ENCODE assay signal across 8 cellular contexts in genomic region chr4:44448548-44449443, GRCh38. TPM values are rescaled to one million over a fixed set of nuclear protein-coding genes. Genes with fewer than 3 reads are reported as not detected.
DNase-seq lines count a peak whose midpoint lies in the region; ATAC-seq and TF ChIP-seq lines count a peak whose summit lies in the region.

TSS of gene KCTD8 (minus strand) at chr4:44448809.

- H3K9me3 Mint-ChIP-seq in stimulated activated effector memory CD8-positive, alpha-beta T cell treated with anti-CD3 and anti-CD28 coated beads, Interleukin-12 subunit alpha, Interleukin-12 subunit beta, amount 100 ng/mL, for 72 hours: peaks cover 3% of the 10 kb centered on the region

- TF ChIP-seq CTCF in C4-2B (conservative IDR thresholded peaks at IDR 0.05) (peak; percentile 89), esophagus squamous epithelium (IDR thresholded peaks at IDR 0.05) (peak in 5 of 6 experiments; percentile 45 to 70 (median 49))

- H3K27me3 ChIP-seq in esophagus squamous epithelium (peaks cover 0 to 86% (median 7%) of the 10 kb centered on the region in 4 donors), mucosa of rectum (ENCODE audit: control insufficient read depth in 2 of 2, insufficient read depth in 2 of 2, low read length in 2 of 2) (peaks cover 10 to 20% of the 10 kb centered on the region in 2 donors)

- H3K36me3 ChIP-seq in esophagus squamous epithelium (no peaks in the 10 kb centered on the region), mucosa of rectum (ENCODE audit: control insufficient read depth in 2 of 2, insufficient read depth in 2 of 2, low read length in 2 of 2) (no peaks in the 10 kb centered on the region)

- H3K27ac ChIP-seq in C4-2B: no peak within 1 kb of the TSS
- H3K27ac ChIP-seq in esophagus squamous epithelium: peak within 1 kb of the TSS; percentile 36 to 67 (median 60)
- peak within 1 kb of the TSS in 1 of 2 donors; percentile 23 for H3K27ac ChIP-seq in mucosa of rectum (ENCODE audit: low read depth in 2 of 2, low read length in 2 of 2)

- ATAC-seq in GM19328 (IDR thresholded peaks at IDR 0.05; ENCODE audit: unreplicated experiment): peak; percentile 96
- ATAC-seq in HG03439 (IDR thresholded peaks at IDR 0.05; ENCODE audit: unreplicated experiment): peak; percentile 99
- peak; percentile 80 for ATAC-seq in stimulated activated effector memory CD8-positive, alpha-beta T cell treated with anti-CD3 and anti-CD28 coated beads, Interleukin-12 subunit alpha, Interleukin-12 subunit beta, amount 100 ng/mL, for 72 hours

- no peaks in the 10 kb centered on the region for H3K36me3 Mint-ChIP-seq in stimulated activated effector memory CD8-positive, alpha-beta T cell treated with anti-CD3 and anti-CD28 coated beads, Interleukin-12 subunit alpha, Interleukin-12 subunit beta, amount 100 ng/mL, for 72 hours

- DNase-seq in NCI-H524 (lab: John Stamatoyannopoulos, UW): peak; percentile 94 to 97
- peak; percentile 13 for DNase-seq in activated T-cell treated with anti-CD3 and anti-CD28 coated beads for 1 hour (ENCODE audit: low read depth)
- DNase-seq in esophagus squamous epithelium (lab: John Stamatoyannopoulos, UW): peak; percentile 2
- peak in 1 of 2 donors; percentile 58 for DNase-seq in stimulated activated effector memory CD8-positive, alpha-beta T cell treated with anti-CD3 and anti-CD28 coated beads, Interleukin-12 subunit alpha, Interleukin-12 subunit beta, amount 100 ng/mL, for 72 hours (ENCODE audit: low spot score in 2 of 2)

- peak within 1 kb of the TSS in 1 of 2 donors; percentile 43 for H3K9ac ChIP-seq in mucosa of rectum (ENCODE audit: low read depth in 1 of 2, low read length in 2 of 2)

- no peaks in the 10 kb centered on the region for H3K9me3 ChIP-seq in esophagus squamous epithelium
- no peaks in the 10 kb centered on the region for H3K9me3 ChIP-seq in mucosa of rectum (ENCODE audit: control insufficient read depth in 2 of 2, low read length in 2 of 2)

- TF ChIP-seq POLR2A in esophagus squamous epithelium (IDR thresholded peaks at IDR 0.05): no peak

- H3K4me3 ChIP-seq in esophagus squamous epithelium: peak within 1 kb of the TSS; percentile 45 to 71 (median 50)
- H3K4me3 ChIP-seq in mucosa of rectum (ENCODE audit: low read length in 2 of 2): peak within 1 kb of the TSS; percentile 66 to 71

- H3K4me1 Mint-ChIP-seq in stimulated activated effector memory CD8-positive, alpha-beta T cell treated with anti-CD3 and anti-CD28 coated beads, Interleukin-12 subunit alpha, Interleukin-12 subunit beta, amount 100 ng/mL, for 72 hours: no peaks in the 10 kb centered on the region

- intact Hi-C loops in esophagus squamous epithelium (cut with DNase I): no loop called here

- 1% methylated on average over 12 to 17 of the region's 71 CpGs for WGBS in esophagus squamous epithelium, 2 donors

- H3K4me3 Mint-ChIP-seq in stimulated activated effector memory CD8-positive, alpha-beta T cell treated with anti-CD3 and anti-CD28 coated beads, Interleukin-12 subunit alpha, Interleukin-12 subunit beta, amount 100 ng/mL, for 72 hours: peak within 1 kb of the TSS; percentile 48

- no peak within 1 kb of the TSS for H3K27ac Mint-ChIP-seq in stimulated activated effector memory CD8-positive, alpha-beta T cell treated with anti-CD3 and anti-CD28 coated beads, Interleukin-12 subunit alpha, Interleukin-12 subunit beta, amount 100 ng/mL, for 72 hours

- peaks cover 0 to 38% (median 11%) of the 10 kb centered on the region in 3 donors for H3K4me1 ChIP-seq in esophagus squamous epithelium
- H3K4me1 ChIP-seq in mucosa of rectum (ENCODE audit: control insufficient read depth in 2 of 2, insufficient read depth in 2 of 2, low read length in 2 of 2): peaks cover 4% of the 10 kb centered on the region in 2 donors

RNA-seq across cellular contexts. Expression of gene KCTD8, which starts in this region (rescaled TPM):
- total RNA-seq in esophagus squamous epithelium: under 1 TPM in 3 of 4 donors, not detected in 1; 0.45 to 0.95 (median 0.85) TPM

Comparison
In these comparisons a context has a peak if more than half of its experiments do, and no peak if none do; other contexts are left out.
1. Peak in DNase-seq, H3K4me3 ChIP-seq and H3K27ac ChIP-seq in esophagus squamous epithelium; RNA of the gene not detected or under 1 TPM.